In genomic region chr12:12029653-12030052, GRCh38 we compare ENCODE assay signal across 16 cellular contexts. TPM values are rescaled to one million over a fixed set of nuclear protein-coding genes. Genes with fewer than 3 reads are reported as not detected.
DNase-seq lines count a peak whose midpoint lies in the region; ATAC-seq lines count a peak whose summit lies in the region.
"Had no signal": no experiment of that assay in that cellular context is flagged by ENCODE, and none has a peak within 500 bp of the region (broad histone marks: within the 10 kb centered on the region; RNA-seq: fewer than 3 reads in every experiment).

No MANE protein-coding gene starts in this region.

- peaks cover 15% of the 10 kb centered on the region for H3K4me1 Mint-ChIP-seq in activated naive CD8-positive, alpha-beta T cell treated with anti-CD3 and anti-CD28 coated beads, Interleukin-2, amount 10 ng/mL, durations not matched to agents 7 days and 5 days
- peaks cover 40% of the 10 kb centered on the region for H3K4me1 Mint-ChIP-seq in activated naive CD8-positive, alpha-beta T cell treated with anti-CD3 and anti-CD28 coated beads, Interleukin-2, amount 50 U/mL, for 24 hours
- H3K4me1 Mint-ChIP-seq in T-helper 17 cell: peaks cover 26% of the 10 kb centered on the region
- peaks cover 27% of the 10 kb centered on the region for H3K4me1 Mint-ChIP-seq in central memory CD8-positive, alpha-beta T cell

- no peak for DNase-seq in activated naive CD8-positive, alpha-beta T cell treated with anti-CD3 and anti-CD28 coated beads, Interleukin-2, amount 10 ng/mL, durations not matched to agents 7 days and 5 days
- DNase-seq in activated naive CD8-positive, alpha-beta T cell treated with anti-CD3 and anti-CD28 coated beads, Interleukin-2, amount 50 U/mL, for 24 hours: no peak
- DNase-seq in T-helper 17 cell: no peak
- no peak for DNase-seq in central memory CD8-positive, alpha-beta T cell (ENCODE audit: low spot score in 2 of 2)
- no peak for DNase-seq in ecto neural progenitor cell (ENCODE audit: low spot score)
- DNase-seq in central memory CD4-positive, alpha-beta T cell: no peak
- no peak for DNase-seq in NCI-H1417 treated with DMSO at 0.1 percent for 48 hours (lab: John Stamatoyannopoulos, UW)
- DNase-seq: BE2C; CD8-positive, alpha-beta T cell; COR-L47; DMS153; DMS79 treated with DMSO at 0.1 percent for 48 hours; EL; GOT3; H9 had no signal

- no peak for ATAC-seq in activated naive CD8-positive, alpha-beta T cell treated with anti-CD3 and anti-CD28 coated beads, Interleukin-2, amount 10 ng/mL, durations not matched to agents 7 days and 5 days (ENCODE audit: low read depth)
- ATAC-seq in activated naive CD8-positive, alpha-beta T cell treated with anti-CD3 and anti-CD28 coated beads, Interleukin-2, amount 50 U/mL, for 24 hours: no peak
- no peak for ATAC-seq in T-helper 17 cell
- no peak for ATAC-seq in central memory CD8-positive, alpha-beta T cell (replicated peaks; ENCODE audit: extremely low read depth, poor library complexity, severe bottlenecking)
- ATAC-seq: A549; CD8-positive, alpha-beta T cell had no signal

- peaks cover 11% of the 10 kb centered on the region for H3K36me3 Mint-ChIP-seq in activated naive CD8-positive, alpha-beta T cell treated with anti-CD3 and anti-CD28 coated beads, Interleukin-2, amount 10 ng/mL, durations not matched to agents 7 days and 5 days
- H3K36me3 Mint-ChIP-seq in activated naive CD8-positive, alpha-beta T cell treated with anti-CD3 and anti-CD28 coated beads, Interleukin-2, amount 50 U/mL, for 24 hours (ENCODE audit: low read depth): peaks cover 6% of the 10 kb centered on the region
- H3K36me3 Mint-ChIP-seq in T-helper 17 cell (ENCODE audit: low read depth): peaks cover 2% of the 10 kb centered on the region
- no peaks in the 10 kb centered on the region for H3K36me3 Mint-ChIP-seq in central memory CD8-positive, alpha-beta T cell (ENCODE audit: insufficient read depth)

- no peaks in the 10 kb centered on the region for H3K27me3 Mint-ChIP-seq in activated naive CD8-positive, alpha-beta T cell treated with anti-CD3 and anti-CD28 coated beads, Interleukin-2, amount 10 ng/mL, durations not matched to agents 7 days and 5 days
- no peaks in the 10 kb centered on the region for H3K27me3 Mint-ChIP-seq in activated naive CD8-positive, alpha-beta T cell treated with anti-CD3 and anti-CD28 coated beads, Interleukin-2, amount 50 U/mL, for 24 hours
- no peaks in the 10 kb centered on the region for H3K27me3 Mint-ChIP-seq in T-helper 17 cell
- no peaks in the 10 kb centered on the region for H3K27me3 Mint-ChIP-seq in central memory CD8-positive, alpha-beta T cell

- no peaks in the 10 kb centered on the region for H3K9me3 ChIP-seq in T-helper 17 cell (ENCODE audit: control insufficient read depth, low read length, poor library complexity, severe bottlenecking)
- H3K9me3 ChIP-seq: BE2C had no signal

- H3K27ac Mint-ChIP-seq in activated naive CD8-positive, alpha-beta T cell treated with anti-CD3 and anti-CD28 coated beads, Interleukin-2, amount 10 ng/mL, durations not matched to agents 7 days and 5 days: peak overlapping the region; percentile 51
- no peak overlapping the region for H3K27ac Mint-ChIP-seq in activated naive CD8-positive, alpha-beta T cell treated with anti-CD3 and anti-CD28 coated beads, Interleukin-2, amount 50 U/mL, for 24 hours
- peak overlapping the region; percentile 48 for H3K27ac Mint-ChIP-seq in T-helper 17 cell
- H3K27ac Mint-ChIP-seq in central memory CD8-positive, alpha-beta T cell (ENCODE audit: low read depth): peak overlapping the region; percentile 26
- H3K27ac Mint-ChIP-seq: CD8-positive, alpha-beta T cell had no signal

- POLR2A ChIA-PET in activated naive CD8-positive, alpha-beta T cell treated with anti-CD3 and anti-CD28 coated beads, Interleukin-2, amount 10 ng/mL, durations not matched to agents 7 days and 5 days (lab: Charles Lee): no interaction called here

- H3K4me3 Mint-ChIP-seq in activated naive CD8-positive, alpha-beta T cell treated with anti-CD3 and anti-CD28 coated beads, Interleukin-2, amount 10 ng/mL, durations not matched to agents 7 days and 5 days: no peak overlapping the region
- no peak overlapping the region for H3K4me3 Mint-ChIP-seq in activated naive CD8-positive, alpha-beta T cell treated with anti-CD3 and anti-CD28 coated beads, Interleukin-2, amount 50 U/mL, for 24 hours
- no peak overlapping the region for H3K4me3 Mint-ChIP-seq in T-helper 17 cell
- no peak overlapping the region for H3K4me3 Mint-ChIP-seq in central memory CD8-positive, alpha-beta T cell
- H3K4me3 Mint-ChIP-seq: CD8-positive, alpha-beta T cell; H9 had no signal

- peaks cover 7% of the 10 kb centered on the region for H3K9me3 Mint-ChIP-seq in activated naive CD8-positive, alpha-beta T cell treated with anti-CD3 and anti-CD28 coated beads, Interleukin-2, amount 10 ng/mL, durations not matched to agents 7 days and 5 days
- peaks cover 7% of the 10 kb centered on the region for H3K9me3 Mint-ChIP-seq in activated naive CD8-positive, alpha-beta T cell treated with anti-CD3 and anti-CD28 coated beads, Interleukin-2, amount 50 U/mL, for 24 hours
- no peaks in the 10 kb centered on the region for H3K9me3 Mint-ChIP-seq in central memory CD8-positive, alpha-beta T cell
- H3K9me3 Mint-ChIP-seq: CD8-positive, alpha-beta T cell had no signal

RNA-seq across cellular contexts. Expression of gene BCL2L14, which starts 41.1 kb away (rescaled TPM):
- total RNA-seq in activated naive CD8-positive, alpha-beta T cell treated with anti-CD3 and anti-CD28 coated beads, Interleukin-2, amount 10 ng/mL, durations not matched to agents 7 days and 5 days: 1 to 10 TPM; 3.4 to 4.9 TPM
- total RNA-seq in T-helper 17 cell: under 1 TPM in 1 of 2 donors, not detected in 1; 0.67 TPM
